15 cellular contexts compared by ENCODE assay signal in the genomic region with DNA sequence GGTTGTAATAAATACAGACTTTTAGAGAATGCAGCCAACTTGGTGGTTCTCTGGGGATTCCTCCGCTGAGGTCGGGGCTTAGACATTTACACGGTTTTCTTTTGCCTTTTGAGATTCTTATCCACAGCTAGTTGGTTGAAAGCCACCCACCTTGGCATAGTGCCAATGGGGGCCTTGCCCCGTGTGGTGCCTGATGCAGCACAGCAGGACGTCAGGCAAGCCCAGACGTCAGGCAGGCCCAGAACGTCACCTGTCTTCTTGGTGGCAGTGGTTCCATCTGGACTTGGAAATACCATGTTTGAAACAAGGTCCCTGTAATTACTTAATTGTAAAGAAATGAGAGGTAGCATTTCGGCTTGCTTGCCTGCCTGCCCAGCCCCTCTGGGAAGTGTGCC.
DNase-seq lines count a peak whose midpoint lies in the region; ATAC-seq, FAIRE-seq and TF ChIP-seq lines count a peak whose summit lies in the region.
"Had no signal": no experiment of that assay in that cellular context is flagged by ENCODE, and none has a peak within 500 bp of the region (broad histone marks: within the 10 kb centered on the region; RNA-seq: fewer than 3 reads in every experiment).

No MANE protein-coding gene starts in this region.

- 27 to 40% (median 27%) methylated on average over 8 of the region's 8 CpGs for WGBS in psoas muscle, 3 donors
- WGBS in pancreas, 2 donors: 31 to 34% methylated on average over 8 of the region's 8 CpGs

- no peak for TF ChIP-seq CTCF in MM.1S (IDR thresholded peaks at IDR 0.05; ENCODE audit: low read length)
- TF ChIP-seq CTCF in ascending aorta (IDR thresholded peaks at IDR 0.05): no peak
- no peak for TF ChIP-seq CTCF in psoas muscle (IDR thresholded peaks at IDR 0.05)
- TF ChIP-seq CTCF in pancreas (IDR thresholded peaks at IDR 0.05): no peak

- peak in 2 of 3 experiments; percentile 55 to 83 for DNase-seq in NCI-H1417 (lab: John Stamatoyannopoulos, UW)
- DNase-seq in NCI-H1417 treated with DMSO at 0.1 percent for 48 hours (lab: John Stamatoyannopoulos, UW): no peak
- DNase-seq in MM.1S: no peak
- no peak for DNase-seq in ascending aorta (ENCODE audit: low spot score in 2 of 2)
- DNase-seq in psoas muscle: no peak
- DNase-seq in SHP77 (lab: John Stamatoyannopoulos, UW): no peak
- no peak for DNase-seq in pancreas
- DNase-seq: amygdala; effector CD8-positive, alpha-beta T cell; PC-9; stimulated activated CD4-positive, alpha-beta T cell treated with anti-CD3 and anti-CD28 coated beads, Interleukin-4, amount 100 ng/mL, for 4 hours had no signal

- H3K4me1 ChIP-seq in MM.1S (ENCODE audit: low read length) (peaks cover 68% of the 10 kb centered on the region), ascending aorta (peaks cover 16 to 44% of the 10 kb centered on the region in 2 donors), psoas muscle (peaks cover 87% of the 10 kb centered on the region), pancreas (peaks cover 37 to 71% (median 47%) of the 10 kb centered on the region in 3 donors)
- H3K4me1 ChIP-seq: prostate gland had no signal

- peak overlapping the region; percentile 63 for H3K9ac ChIP-seq in MM.1S (ENCODE audit: low read length)

- H3K4me3 ChIP-seq in MM.1S (ENCODE audit: low read length) (peak overlapping the region; percentile 49), ascending aorta (no peak overlapping the region), psoas muscle (no peak overlapping the region), pancreas (no peak overlapping the region)
- H3K4me3 ChIP-seq: lung, PC-9, prostate gland had no signal

- peak overlapping the region; percentile 81 for H3K27ac ChIP-seq in MM.1S (ENCODE audit: low read length)
- H3K27ac ChIP-seq in ascending aorta: peak overlapping the region; percentile 67 to 69
- H3K27ac ChIP-seq in psoas muscle: peak overlapping the region; percentile 2
- H3K27ac ChIP-seq in pancreas: peak overlapping the region in 2 of 4 donors; percentile 22 to 34
- H3K27ac ChIP-seq: 22Rv1, PC-9, prostate gland had no signal

- peak overlapping the region; percentile 65 for H2AFZ ChIP-seq in MM.1S (ENCODE audit: low read length)
- H2AFZ ChIP-seq: PC-9 had no signal

- H3F3A ChIP-seq in MM.1S (ENCODE audit: insufficient read depth, low read length): peaks cover 49% of the 10 kb centered on the region

- intact Hi-C loops in ascending aorta (cut with DNase I): no loop called here
- intact Hi-C loops in psoas muscle (cut with DNase I): no loop called here
- intact Hi-C loops in pancreas (cut with DNase I): no loop called here

- no peaks in the 10 kb centered on the region for H3K27me3 ChIP-seq in MM.1S (replicated peaks; ENCODE audit: insufficient read depth, low read length)
- H3K27me3 ChIP-seq in ascending aorta: no peaks in the 10 kb centered on the region
- H3K27me3 ChIP-seq in psoas muscle (ENCODE audit: insufficient read depth in 3 of 3, low read length in 2 of 3): no peaks in the 10 kb centered on the region
- no peaks in the 10 kb centered on the region for H3K27me3 ChIP-seq in pancreas

- ATAC-seq in psoas muscle (no peak), GM21825 (IDR thresholded peaks at IDR 0.05; ENCODE audit: unreplicated experiment) (no peak), pancreas (no peak)

- no peaks in the 10 kb centered on the region for H3K9me2 ChIP-seq in MM.1S (replicated peaks; ENCODE audit: insufficient read depth, low read length)

- H3K36me3 ChIP-seq in MM.1S (replicated peaks; ENCODE audit: insufficient read depth, low read length) (no peaks in the 10 kb centered on the region), ascending aorta (no peaks in the 10 kb centered on the region), psoas muscle (ENCODE audit: insufficient read depth in 1 of 2, low read depth in 1 of 2) (no peaks in the 10 kb centered on the region), pancreas (no peaks in the 10 kb centered on the region)
- H3K36me3 ChIP-seq: prostate gland had no signal

- H3K9me3 ChIP-seq in MM.1S (replicated peaks; ENCODE audit: insufficient read depth, low read length): no peaks in the 10 kb centered on the region
- no peaks in the 10 kb centered on the region for H3K9me3 ChIP-seq in ascending aorta
- H3K9me3 ChIP-seq in psoas muscle: no peaks in the 10 kb centered on the region
- H3K9me3 ChIP-seq in pancreas: no peaks in the 10 kb centered on the region
- H3K9me3 ChIP-seq: prostate gland had no signal

- H3K79me2 ChIP-seq in MM.1S (ENCODE audit: low read length): peaks cover 98% of the 10 kb centered on the region

- H4K20me1 ChIP-seq in MM.1S (ENCODE audit: insufficient read depth, low read length): no peaks in the 10 kb centered on the region

- peak overlapping the region; percentile 91 for H3K4me2 ChIP-seq in MM.1S (ENCODE audit: low read depth, low read length)
- H3K4me2 ChIP-seq: PC-9 had no signal

- no peak for FAIRE-seq in pancreas (lab: Jason Lieb, UNC)

Comparison
In these comparisons a context has a peak if more than half of its experiments do, and no peak if none do; other contexts are left out.
1. DNase-seq: peak in NCI-H1417 (2 of 3); none in NCI-H1417 treated with DMSO at 0.1 percent for 48 hours (single experiment), MM.1S (single experiment), ascending aorta (0 of 2), psoas muscle (0 of 2), SHP77 (0 of 2) and pancreas (0 of 6).